11 cellular contexts compared by ENCODE assay signal in the genomic region with DNA sequence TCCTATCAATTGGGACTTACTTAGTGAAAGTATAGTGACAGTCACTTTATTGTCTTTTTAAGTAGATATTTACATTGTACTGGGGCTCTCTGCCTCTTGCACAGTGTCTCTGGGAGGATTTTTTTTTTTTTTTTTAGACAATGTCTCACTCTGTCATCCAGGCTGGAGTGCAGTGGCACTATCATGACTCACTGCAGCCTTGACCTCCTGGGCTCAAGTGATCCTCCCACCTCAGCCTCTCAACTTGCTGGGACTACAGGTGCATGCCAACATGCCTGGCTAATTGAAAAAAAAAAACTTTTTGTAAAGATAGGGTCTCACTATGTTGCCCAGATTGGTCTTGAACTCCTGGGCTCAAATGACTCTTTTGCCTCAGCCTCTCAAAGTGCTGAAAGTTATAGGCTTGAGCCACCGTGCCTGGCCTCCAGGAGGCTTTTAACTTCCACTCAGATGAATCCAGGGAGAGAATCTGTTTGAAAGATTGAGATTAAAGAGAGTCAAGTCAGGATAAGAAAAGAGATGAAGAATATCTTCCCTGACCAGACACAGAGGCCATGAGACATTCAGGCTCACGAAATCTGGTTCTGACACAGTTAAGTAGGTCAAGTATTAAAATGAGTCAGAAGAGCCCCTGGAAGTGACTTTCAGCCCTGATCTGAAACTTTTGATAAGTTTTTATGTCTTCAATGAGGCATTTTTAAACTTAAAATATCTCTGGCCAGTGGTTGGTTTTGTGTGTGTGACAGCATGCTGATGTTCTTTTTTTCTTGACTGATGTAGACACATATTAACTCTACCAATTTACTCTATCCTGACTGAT. TPM values are rescaled to one million over a fixed set of nuclear protein-coding genes. Genes with fewer than 3 reads are reported as not detected.
A peak's percentile ranks its signal among the peaks of the same experiment; 100 is the strongest.
DNase-seq lines count a peak whose midpoint lies in the region; ATAC-seq and TF ChIP-seq lines count a peak whose summit lies in the region.
"Had no signal": no experiment of that assay in that cellular context is flagged by ENCODE, and none has a peak within 500 bp of the region (broad histone marks: within the 10 kb centered on the region; RNA-seq: fewer than 3 reads in every experiment).

No MANE protein-coding gene starts in this region.

- H3K27me3 Mint-ChIP-seq in activated CD8-positive, alpha-beta T cell treated with anti-CD3 and anti-CD28 coated beads for 36 hours: no peaks in the 10 kb centered on the region

- H3K4me1 Mint-ChIP-seq in activated CD8-positive, alpha-beta T cell treated with anti-CD3 and anti-CD28 coated beads for 36 hours (ENCODE audit: low read depth): peaks cover 9% of the 10 kb centered on the region
- H3K4me1 Mint-ChIP-seq: neural crest cell had no signal

- WGBS in esophagus muscularis mucosa: 91% methylated on average over 2 of the region's 2 CpGs

- DNase-seq in GM12864 (ENCODE audit: low read depth) (peak; percentile 49), NCI-H446 (lab: John Stamatoyannopoulos, UW) (no peak), NCI-H1436 treated with DMSO at 0.1 percent for 48 hours (lab: John Stamatoyannopoulos, UW) (no peak), esophagus muscularis mucosa (ENCODE audit: extremely low spot score) (no peak), left ventricle myocardium superior (no peak)
- DNase-seq in activated CD8-positive, alpha-beta T cell treated with anti-CD3 and anti-CD28 coated beads for 36 hours: peak; percentile 26
- DNase-seq: activated effector memory CD4-positive, alpha-beta T cell treated with Interleukin-2 at 50 U/mL for 16 hours; DND-41 had no signal

- ATAC-seq in GM19324 (IDR thresholded peaks at IDR 0.05; ENCODE audit: low FRiP score, unreplicated experiment): peak; percentile 49
- ATAC-seq in HG02943 (IDR thresholded peaks at IDR 0.05; ENCODE audit: low read depth, unreplicated experiment): peak; percentile 73
- peak; percentile 86 for ATAC-seq in activated CD8-positive, alpha-beta T cell treated with anti-CD3 and anti-CD28 coated beads for 36 hours
- no peak for ATAC-seq in left ventricle myocardium superior

- H3K27ac ChIP-seq in esophagus muscularis mucosa (replicated peaks in 1 of 4): no peak overlapping the region

- no peaks in the 10 kb centered on the region for H3K36me3 Mint-ChIP-seq in activated CD8-positive, alpha-beta T cell treated with anti-CD3 and anti-CD28 coated beads for 36 hours (ENCODE audit: low read depth)

- no peak overlapping the region for H3K4me3 ChIP-seq in GM12864 (ENCODE audit: low read depth, low read length)
- H3K4me3 ChIP-seq in esophagus muscularis mucosa: no peak overlapping the region

- no peak overlapping the region for H3K4me3 Mint-ChIP-seq in activated CD8-positive, alpha-beta T cell treated with anti-CD3 and anti-CD28 coated beads for 36 hours
- H3K4me3 Mint-ChIP-seq: neural crest cell had no signal

- no peaks in the 10 kb centered on the region for H3K36me3 ChIP-seq in esophagus muscularis mucosa

- TF ChIP-seq POLR2A in esophagus muscularis mucosa (IDR thresholded peaks at IDR 0.05; ENCODE audit: low read depth): no peak

- H3K9me3 Mint-ChIP-seq in activated CD8-positive, alpha-beta T cell treated with anti-CD3 and anti-CD28 coated beads for 36 hours: no peaks in the 10 kb centered on the region
- H3K9me3 Mint-ChIP-seq: neural crest cell had no signal

- TF ChIP-seq CTCF in GM12864 (IDR thresholded peaks at IDR 0.05; ENCODE audit: low read depth, low read length, missing control alignments) (no peak), esophagus muscularis mucosa (IDR thresholded peaks at IDR 0.05) (no peak)
- TF ChIP-seq CTCF in activated CD8-positive, alpha-beta T cell treated with anti-CD3 and anti-CD28 coated beads for 36 hours (IDR thresholded peaks at IDR 0.05): no peak

- H3K9me3 ChIP-seq in esophagus muscularis mucosa: no peaks in the 10 kb centered on the region

- POLR2A ChIA-PET in activated CD8-positive, alpha-beta T cell treated with anti-CD3 and anti-CD28 coated beads for 36 hours (lab: Charles Lee): interaction anchor here (0.5 to 0.6 kb wide), 2 partner anchors 157 to 318 kb away, joined by 3 read pairs; partner anchors contain the start of gene SRSF7

- peak overlapping the region; percentile 50 for H3K27ac Mint-ChIP-seq in activated CD8-positive, alpha-beta T cell treated with anti-CD3 and anti-CD28 coated beads for 36 hours

- intact Hi-C loops in activated CD8-positive, alpha-beta T cell treated with anti-CD3 and anti-CD28 coated beads for 36 hours (cut with micrococcal nuclease): no loop called here
- intact Hi-C loops in esophagus muscularis mucosa (cut with DNase I): no loop called here
- intact Hi-C loops in left ventricle myocardium superior (cut with micrococcal nuclease): no loop called here

- no peak for TF ChIP-seq EP300 in esophagus muscularis mucosa (IDR thresholded peaks at IDR 0.05)

- CTCF ChIA-PET in activated CD8-positive, alpha-beta T cell treated with anti-CD3 and anti-CD28 coated beads for 36 hours (lab: Charles Lee): interaction anchor here (0.8 kb wide), 1 partner anchor 40 kb away, joined by 3 read pairs; no protein-coding TSS in a partner anchor

- no peaks in the 10 kb centered on the region for H3K27me3 ChIP-seq in esophagus muscularis mucosa

- no peaks in the 10 kb centered on the region for H3K4me1 ChIP-seq in esophagus muscularis mucosa

RNA-seq across cellular contexts. Expression of gene ARHGEF33, which starts 18.3 kb away (rescaled TPM):
- not detected for total RNA-seq in activated CD8-positive, alpha-beta T cell treated with anti-CD3 and anti-CD28 coated beads for 36 hours
- 1 to 10 TPM in 1 of 4 donors, under 1 TPM in 3; 0.66 to 2.1 (median 0.82) TPM for total RNA-seq in esophagus muscularis mucosa
- total RNA-seq in left ventricle myocardium superior: 0.10 TPM

RNA-seq across cellular contexts. Expression of gene MORN2, which starts 32.2 kb away (rescaled TPM):
- total RNA-seq in activated CD8-positive, alpha-beta T cell treated with anti-CD3 and anti-CD28 coated beads for 36 hours: 1 to 10 TPM; 5.0 to 6.6 TPM
- total RNA-seq in esophagus muscularis mucosa (10 to 100 TPM in 1 of 4 donors, 1 to 10 TPM in 3; 8.7 to 10.8 (median 9.7) TPM), left ventricle myocardium superior (20.4 TPM)

RNA-seq across cellular contexts. Expression of gene DHX57, which starts 32.2 kb away (rescaled TPM):
- total RNA-seq in activated CD8-positive, alpha-beta T cell treated with anti-CD3 and anti-CD28 coated beads for 36 hours: 10 to 100 TPM; 12.9 to 15.2 TPM
- total RNA-seq in esophagus muscularis mucosa: 10 to 100 TPM; 11.1 to 17.4 (median 12.2) TPM
- total RNA-seq in left ventricle myocardium superior: 8.9 TPM

Comparison
In these comparisons a context has a peak if more than half of its experiments do, and no peak if none do; other contexts are left out.
1. DNase-seq: peak in GM12864 (single experiment) and activated CD8-positive, alpha-beta T cell treated with anti-CD3 and anti-CD28 coated beads for 36 hours (single experiment); none in NCI-H446 (0 of 2), NCI-H1436 treated with DMSO at 0.1 percent for 48 hours (single experiment), esophagus muscularis mucosa (single experiment) and left ventricle myocardium superior (single experiment).